Comparison of ENCODE assay signal across 1 cellular context in the genomic region with DNA sequence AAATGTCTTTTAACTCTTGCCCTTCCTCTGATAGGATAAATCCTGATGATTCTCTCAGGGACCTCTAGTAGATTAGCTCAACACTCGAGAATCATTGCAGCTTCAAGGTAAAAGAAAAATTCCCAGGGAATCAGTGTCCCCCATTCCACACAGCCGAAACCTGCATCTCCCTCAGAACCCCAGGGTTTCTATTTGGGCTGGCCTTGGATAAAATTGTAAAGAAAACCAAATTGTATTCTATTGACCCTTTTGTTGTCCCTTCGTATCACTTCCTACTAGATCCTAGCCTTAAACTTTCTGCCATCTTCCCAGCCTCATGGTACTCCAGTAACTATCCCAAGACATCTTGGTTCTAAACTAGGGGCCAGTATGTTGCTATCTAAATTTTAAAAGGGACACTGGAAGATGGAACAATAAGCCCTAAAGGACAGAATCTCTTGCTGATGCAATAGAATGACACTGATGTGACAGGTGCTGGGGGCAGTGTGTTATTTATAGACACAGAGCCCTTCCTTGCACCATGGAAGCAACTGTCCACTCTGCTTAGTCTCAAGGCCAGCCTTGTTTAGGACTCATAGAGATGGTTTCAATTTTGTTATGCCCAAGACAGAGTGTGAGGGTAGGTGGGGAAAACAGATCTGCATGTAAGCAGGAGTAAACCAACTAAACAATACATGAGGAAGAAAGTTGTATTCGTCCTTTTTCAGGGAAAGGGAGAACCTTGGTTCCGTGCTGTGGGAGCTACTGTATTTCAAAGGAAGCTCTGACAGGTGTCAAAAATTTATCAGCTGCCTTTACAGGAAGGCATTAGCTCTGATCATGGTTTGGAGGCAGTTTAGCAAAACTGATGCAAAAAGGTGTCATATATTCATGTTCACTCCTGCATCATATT.
TF ChIP-seq lines count a peak whose summit lies in the region.

No MANE protein-coding gene starts in this region.

TF ChIP-seq in K562, 482 proteins besides CTCF, POLR2A, EP300 and RAD21 (continued from another document):
- TF ChIP-seq HEY1 (CRISPR knock-in tag; IDR thresholded peaks at IDR 0.05; ENCODE audit: borderline replicate concordance) (no peak), PURB (CRISPR knock-in tag; IDR thresholded peaks at IDR 0.05; ENCODE audit: low read depth) (no peak), MLLT1 (IDR thresholded peaks at IDR 0.05) (no peak), ZNF699 (CRISPR knock-in tag; IDR thresholded peaks at IDR 0.05; ENCODE audit: insufficient replicate concordance) (no peak), SRSF3 (IDR thresholded peaks at IDR 0.05; ENCODE audit: insufficient read depth, low read length) (no peak), ZNF384 (IDR thresholded peaks at IDR 0.05; ENCODE audit: low read depth, low read length) (no peak), RUNX1 (IDR thresholded peaks at IDR 0.05; ENCODE audit: low read depth) (no peak), MXI1 (IDR thresholded peaks at IDR 0.05; ENCODE audit: low read depth, low read length) (no peak)
- TF ChIP-seq, protein P1, sequence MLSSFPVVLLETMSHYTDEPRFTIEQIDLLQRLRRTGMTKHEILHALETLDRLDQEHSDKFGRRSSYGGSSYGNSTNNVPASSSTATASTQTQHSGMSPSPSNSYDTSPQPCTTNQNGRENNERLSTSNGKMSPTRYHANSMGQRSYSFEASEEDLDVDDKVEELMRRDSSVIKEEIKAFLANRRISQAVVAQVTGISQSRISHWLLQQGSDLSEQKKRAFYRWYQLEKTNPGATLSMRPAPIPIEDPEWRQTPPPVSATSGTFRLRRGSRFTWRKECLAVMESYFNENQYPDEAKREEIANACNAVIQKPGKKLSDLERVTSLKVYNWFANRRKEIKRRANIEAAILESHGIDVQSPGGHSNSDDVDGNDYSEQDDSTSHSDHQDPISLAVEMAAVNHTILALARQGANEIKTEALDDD (IDR thresholded peaks at IDR 0.05), result 0 out of 2 replicates have a peak, but pooled peaks have one; percentile 16
